Comparison of ENCODE assay signal across 1 cellular context in the genomic region with DNA sequence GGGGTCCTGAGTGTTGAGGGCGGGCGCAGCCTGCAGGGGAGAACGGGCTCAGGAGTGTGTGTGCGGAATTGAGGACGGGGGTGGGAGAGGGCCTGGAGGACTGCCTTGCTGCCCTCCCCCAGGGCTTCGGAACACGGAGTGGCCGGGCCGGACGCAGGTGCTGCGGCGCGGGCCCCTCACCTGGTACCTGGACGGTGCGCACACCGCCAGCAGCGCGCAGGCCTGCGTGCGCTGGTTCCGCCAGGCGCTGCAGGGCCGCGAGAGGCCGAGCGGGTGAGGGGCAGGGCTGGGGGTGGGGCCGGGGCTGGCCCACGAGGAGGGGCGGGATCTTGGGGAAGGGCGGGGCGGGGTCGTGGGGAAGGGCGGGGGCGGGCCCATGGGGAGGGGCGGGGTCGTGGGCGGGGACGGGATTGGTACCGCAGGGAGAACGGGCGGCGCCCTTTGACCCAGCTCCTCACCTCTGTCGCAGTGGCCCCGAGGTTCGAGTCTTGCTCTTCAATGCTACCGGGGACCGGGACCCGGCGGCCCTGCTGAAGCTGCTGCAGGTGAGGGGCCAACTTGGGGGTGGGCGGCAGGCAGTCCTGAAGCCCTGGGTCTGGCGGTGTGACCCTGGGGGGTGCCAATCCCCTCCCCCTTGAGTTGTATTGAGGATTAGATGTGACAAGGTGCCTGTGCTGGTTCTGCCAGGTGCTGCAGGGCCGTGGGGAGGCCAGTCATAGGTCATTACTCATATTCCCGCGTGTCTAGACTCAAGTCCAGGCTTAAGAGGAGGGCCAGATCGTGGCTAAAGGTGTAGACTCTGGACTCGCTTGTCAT.
TF ChIP-seq lines count a peak whose summit lies in the region.

No MANE protein-coding gene starts in this region.

TF ChIP-seq in HCT116, 20 proteins besides CTCF, POLR2A, EP300 and RAD21 (continued from another document):
- TF ChIP-seq, protein P1, sequence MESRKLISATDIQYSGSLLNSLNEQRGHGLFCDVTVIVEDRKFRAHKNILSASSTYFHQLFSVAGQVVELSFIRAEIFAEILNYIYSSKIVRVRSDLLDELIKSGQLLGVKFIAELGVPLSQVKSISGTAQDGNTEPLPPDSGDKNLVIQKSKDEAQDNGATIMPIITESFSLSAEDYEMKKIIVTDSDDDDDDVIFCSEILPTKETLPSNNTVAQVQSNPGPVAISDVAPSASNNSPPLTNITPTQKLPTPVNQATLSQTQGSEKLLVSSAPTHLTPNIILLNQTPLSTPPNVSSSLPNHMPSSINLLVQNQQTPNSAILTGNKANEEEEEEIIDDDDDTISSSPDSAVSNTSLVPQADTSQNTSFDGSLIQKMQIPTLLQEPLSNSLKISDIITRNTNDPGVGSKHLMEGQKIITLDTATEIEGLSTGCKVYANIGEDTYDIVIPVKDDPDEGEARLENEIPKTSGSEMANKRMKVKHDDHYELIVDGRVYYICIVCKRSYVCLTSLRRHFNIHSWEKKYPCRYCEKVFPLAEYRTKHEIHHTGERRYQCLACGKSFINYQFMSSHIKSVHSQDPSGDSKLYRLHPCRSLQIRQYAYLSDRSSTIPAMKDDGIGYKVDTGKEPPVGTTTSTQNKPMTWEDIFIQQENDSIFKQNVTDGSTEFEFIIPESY (IDR thresholded peaks at IDR 0.05; ENCODE audit: extremely low read depth, insufficient replicate concordance, low read length): no peak
- TF ChIP-seq SIN3A (IDR thresholded peaks at IDR 0.05; ENCODE audit: low read depth) (no peak), SP1 (IDR thresholded peaks at IDR 0.05; ENCODE audit: low read depth) (no peak), YY1 (IDR thresholded peaks at IDR 0.05; ENCODE audit: extremely low read depth, insufficient replicate concordance, low read depth, low read length) (no peak), SRF (IDR thresholded peaks at IDR 0.05; ENCODE audit: low read depth) (no peak), CEBPB (IDR thresholded peaks at IDR 0.05; ENCODE audit: low read depth) (no peak), EGR1 (IDR thresholded peaks at IDR 0.05; ENCODE audit: low read depth) (no peak), EZH2phosphoT487 (IDR thresholded peaks at IDR 0.05; ENCODE audit: borderline replicate concordance) (no peak), POLR2AphosphoS5 (IDR thresholded peaks at IDR 0.05; ENCODE audit: low read depth, low read length) (no peak), JUND (IDR thresholded peaks at IDR 0.05) (no peak)
- TF ChIP-seq, protein P2, sequence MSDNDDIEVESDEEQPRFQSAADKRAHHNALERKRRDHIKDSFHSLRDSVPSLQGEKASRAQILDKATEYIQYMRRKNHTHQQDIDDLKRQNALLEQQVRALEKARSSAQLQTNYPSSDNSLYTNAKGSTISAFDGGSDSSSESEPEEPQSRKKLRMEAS (IDR thresholded peaks at IDR 0.05): no peak
- TF ChIP-seq, protein P3, sequence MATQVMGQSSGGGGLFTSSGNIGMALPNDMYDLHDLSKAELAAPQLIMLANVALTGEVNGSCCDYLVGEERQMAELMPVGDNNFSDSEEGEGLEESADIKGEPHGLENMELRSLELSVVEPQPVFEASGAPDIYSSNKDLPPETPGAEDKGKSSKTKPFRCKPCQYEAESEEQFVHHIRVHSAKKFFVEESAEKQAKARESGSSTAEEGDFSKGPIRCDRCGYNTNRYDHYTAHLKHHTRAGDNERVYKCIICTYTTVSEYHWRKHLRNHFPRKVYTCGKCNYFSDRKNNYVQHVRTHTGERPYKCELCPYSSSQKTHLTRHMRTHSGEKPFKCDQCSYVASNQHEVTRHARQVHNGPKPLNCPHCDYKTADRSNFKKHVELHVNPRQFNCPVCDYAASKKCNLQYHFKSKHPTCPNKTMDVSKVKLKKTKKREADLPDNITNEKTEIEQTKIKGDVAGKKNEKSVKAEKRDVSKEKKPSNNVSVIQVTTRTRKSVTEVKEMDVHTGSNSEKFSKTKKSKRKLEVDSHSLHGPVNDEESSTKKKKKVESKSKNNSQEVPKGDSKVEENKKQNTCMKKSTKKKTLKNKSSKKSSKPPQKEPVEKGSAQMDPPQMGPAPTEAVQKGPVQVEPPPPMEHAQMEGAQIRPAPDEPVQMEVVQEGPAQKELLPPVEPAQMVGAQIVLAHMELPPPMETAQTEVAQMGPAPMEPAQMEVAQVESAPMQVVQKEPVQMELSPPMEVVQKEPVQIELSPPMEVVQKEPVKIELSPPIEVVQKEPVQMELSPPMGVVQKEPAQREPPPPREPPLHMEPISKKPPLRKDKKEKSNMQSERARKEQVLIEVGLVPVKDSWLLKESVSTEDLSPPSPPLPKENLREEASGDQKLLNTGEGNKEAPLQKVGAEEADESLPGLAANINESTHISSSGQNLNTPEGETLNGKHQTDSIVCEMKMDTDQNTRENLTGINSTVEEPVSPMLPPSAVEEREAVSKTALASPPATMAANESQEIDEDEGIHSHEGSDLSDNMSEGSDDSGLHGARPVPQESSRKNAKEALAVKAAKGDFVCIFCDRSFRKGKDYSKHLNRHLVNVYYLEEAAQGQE (IDR thresholded peaks at IDR 0.05; ENCODE audit: low read depth): no peak
TF ChIP-seq in HCT116: peak in this region for 0.
